In the genomic region with DNA sequence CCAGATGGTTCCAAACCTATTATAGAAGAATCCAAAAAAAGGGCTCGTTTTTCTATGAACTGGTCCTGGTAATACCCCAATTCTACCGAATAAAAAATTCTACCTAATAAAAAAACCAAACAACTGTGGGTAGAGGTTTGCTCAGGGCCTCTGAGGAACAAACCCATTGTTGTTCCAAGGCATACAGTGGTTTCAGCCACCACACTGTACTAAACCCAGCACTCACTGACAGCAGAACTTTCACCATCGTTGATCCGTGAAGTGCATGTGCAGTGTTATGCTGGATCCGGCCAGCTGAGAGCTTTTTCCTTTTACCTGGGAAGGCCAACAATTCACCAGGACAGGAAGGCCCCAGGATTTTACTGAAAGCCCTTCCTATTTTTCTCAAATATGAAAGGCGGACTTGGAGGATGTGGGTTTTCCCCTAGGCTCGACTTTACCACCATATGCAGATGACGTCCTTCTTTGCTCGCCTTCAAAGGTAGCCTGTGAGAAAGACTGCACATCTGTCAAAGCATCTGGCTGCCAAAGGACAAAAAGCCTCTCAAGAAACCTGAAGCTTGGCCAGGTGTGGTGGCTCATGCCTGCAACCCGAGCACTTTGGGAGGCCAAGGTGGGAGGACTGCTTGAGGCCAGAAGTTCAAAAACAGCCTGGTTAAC, we compare ENCODE assay signal across 1 cellular context.
TF ChIP-seq lines count a peak whose summit lies in the region.

No MANE protein-coding gene starts in this region.

TF ChIP-seq in GM23338, 12 proteins besides CTCF, POLR2A, EP300 and RAD21 (continued from another document):
- TF ChIP-seq, protein P1, sequence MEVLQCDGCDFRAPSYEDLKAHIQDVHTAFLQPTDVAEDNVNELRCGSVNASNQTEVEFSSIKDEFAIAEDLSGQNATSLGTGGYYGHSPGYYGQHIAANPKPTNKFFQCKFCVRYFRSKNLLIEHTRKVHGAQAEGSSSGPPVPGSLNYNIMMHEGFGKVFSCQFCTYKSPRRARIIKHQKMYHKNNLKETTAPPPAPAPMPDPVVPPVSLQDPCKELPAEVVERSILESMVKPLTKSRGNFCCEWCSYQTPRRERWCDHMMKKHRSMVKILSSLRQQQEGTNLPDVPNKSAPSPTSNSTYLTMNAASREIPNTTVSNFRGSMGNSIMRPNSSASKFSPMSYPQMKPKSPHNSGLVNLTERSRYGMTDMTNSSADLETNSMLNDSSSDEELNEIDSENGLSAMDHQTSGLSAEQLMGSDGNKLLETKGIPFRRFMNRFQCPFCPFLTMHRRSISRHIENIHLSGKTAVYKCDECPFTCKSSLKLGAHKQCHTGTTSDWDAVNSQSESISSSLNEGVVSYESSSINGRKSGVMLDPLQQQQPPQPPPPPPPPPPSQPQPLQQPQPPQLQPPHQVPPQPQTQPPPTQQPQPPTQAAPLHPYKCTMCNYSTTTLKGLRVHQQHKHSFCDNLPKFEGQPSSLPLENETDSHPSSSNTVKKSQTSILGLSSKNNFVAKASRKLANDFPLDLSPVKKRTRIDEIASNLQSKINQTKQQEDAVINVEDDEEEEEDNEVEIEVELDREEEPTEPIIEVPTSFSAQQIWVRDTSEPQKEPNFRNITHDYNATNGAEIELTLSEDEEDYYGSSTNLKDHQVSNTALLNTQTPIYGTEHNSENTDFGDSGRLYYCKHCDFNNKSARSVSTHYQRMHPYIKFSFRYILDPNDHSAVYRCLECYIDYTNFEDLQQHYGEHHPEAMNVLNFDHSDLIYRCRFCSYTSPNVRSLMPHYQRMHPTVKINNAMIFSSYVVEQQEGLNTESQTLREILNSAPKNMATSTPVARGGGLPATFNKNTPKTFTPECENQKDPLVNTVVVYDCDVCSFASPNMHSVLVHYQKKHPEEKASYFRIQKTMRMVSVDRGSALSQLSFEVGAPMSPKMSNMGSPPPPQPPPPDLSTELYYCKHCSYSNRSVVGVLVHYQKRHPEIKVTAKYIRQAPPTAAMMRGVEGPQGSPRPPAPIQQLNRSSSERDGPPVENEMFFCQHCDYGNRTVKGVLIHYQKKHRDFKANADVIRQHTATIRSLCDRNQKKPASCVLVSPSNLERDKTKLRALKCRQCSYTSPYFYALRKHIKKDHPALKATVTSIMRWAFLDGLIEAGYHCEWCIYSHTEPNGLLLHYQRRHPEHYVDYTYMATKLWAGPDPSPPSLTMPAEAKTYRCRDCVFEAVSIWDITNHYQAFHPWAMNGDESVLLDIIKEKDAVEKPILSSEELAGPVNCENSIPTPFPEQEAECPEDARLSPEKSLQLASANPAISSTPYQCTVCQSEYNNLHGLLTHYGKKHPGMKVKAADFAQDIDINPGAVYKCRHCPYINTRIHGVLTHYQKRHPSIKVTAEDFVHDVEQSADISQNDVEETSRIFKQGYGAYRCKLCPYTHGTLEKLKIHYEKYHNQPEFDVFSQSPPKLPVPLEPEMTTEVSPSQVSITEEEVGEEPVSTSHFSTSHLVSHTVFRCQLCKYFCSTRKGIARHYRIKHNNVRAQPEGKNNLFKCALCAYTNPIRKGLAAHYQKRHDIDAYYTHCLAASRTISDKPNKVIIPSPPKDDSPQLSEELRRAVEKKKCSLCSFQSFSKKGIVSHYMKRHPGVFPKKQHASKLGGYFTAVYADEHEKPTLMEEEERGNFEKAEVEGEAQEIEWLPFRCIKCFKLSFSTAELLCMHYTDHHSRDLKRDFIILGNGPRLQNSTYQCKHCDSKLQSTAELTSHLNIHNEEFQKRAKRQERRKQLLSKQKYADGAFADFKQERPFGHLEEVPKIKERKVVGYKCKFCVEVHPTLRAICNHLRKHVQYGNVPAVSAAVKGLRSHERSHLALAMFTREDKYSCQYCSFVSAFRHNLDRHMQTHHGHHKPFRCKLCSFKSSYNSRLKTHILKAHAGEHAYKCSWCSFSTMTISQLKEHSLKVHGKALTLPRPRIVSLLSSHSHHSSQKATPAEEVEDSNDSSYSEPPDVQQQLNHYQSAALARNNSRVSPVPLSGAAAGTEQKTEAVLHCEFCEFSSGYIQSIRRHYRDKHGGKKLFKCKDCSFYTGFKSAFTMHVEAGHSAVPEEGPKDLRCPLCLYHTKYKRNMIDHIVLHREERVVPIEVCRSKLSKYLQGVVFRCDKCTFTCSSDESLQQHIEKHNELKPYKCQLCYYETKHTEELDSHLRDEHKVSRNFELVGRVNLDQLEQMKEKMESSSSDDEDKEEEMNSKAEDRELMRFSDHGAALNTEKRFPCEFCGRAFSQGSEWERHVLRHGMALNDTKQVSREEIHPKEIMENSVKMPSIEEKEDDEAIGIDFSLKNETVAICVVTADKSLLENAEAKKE (CRISPR knock-in tag; IDR thresholded peaks at IDR 0.05), result no peak
